ENCODE assay signal across 8 cellular contexts in genomic region chr10:101043356-101043707, GRCh38. TPM values are rescaled to one million over a fixed set of nuclear protein-coding genes. Genes with fewer than 3 reads are reported as not detected.
DNase-seq lines count a peak whose midpoint lies in the region; ATAC-seq and TF ChIP-seq lines count a peak whose summit lies in the region.

No MANE protein-coding gene starts in this region.

- H3K4me3 Mint-ChIP-seq in H9: peak overlapping the region; percentile 90 to 95

- no peaks in the 10 kb centered on the region for H4K20me1 ChIP-seq in H9 (ENCODE audit: control insufficient read depth, insufficient read depth, insufficient read length)

- peaks cover 30 to 45% of the 10 kb centered on the region in 2 experiments for H3K4me1 Mint-ChIP-seq in H9

- H3K4me3 ChIP-seq in Peyer's patch (peak overlapping the region; percentile 35 to 56 (median 46)), esophagus (ENCODE audit: low read depth in 1 of 2, low read length in 2 of 2) (peak overlapping the region; percentile 55 to 59), sigmoid colon (peak overlapping the region; percentile 34 to 56 (median 51))

- H3K27me3 Mint-ChIP-seq in H9 (ENCODE audit: low read depth): peaks cover 66% of the 10 kb centered on the region

- H3K36me3 Mint-ChIP-seq in H9 (ENCODE audit: insufficient read depth in 1 of 3, low read depth in 3 of 3): peaks cover 0 to 3% (median 0%) of the 10 kb centered on the region in 3 experiments; a peak in 2 of 7 replicates

- peak overlapping the region; percentile 65 for H3K4me2 ChIP-seq in H9 (ENCODE audit: insufficient read depth, insufficient read length, low read length)

- no peak overlapping the region for H4K5ac ChIP-seq in H9 (ENCODE audit: insufficient read length, low read depth, low read length)

- peak overlapping the region in 1 of 3 experiments; percentile 98; a peak in 1 of 7 replicates for H3K27ac Mint-ChIP-seq in H9

- H3K23ac ChIP-seq in H9 (ENCODE audit: insufficient read length, low read depth, low read length): no peak overlapping the region

- peaks cover 17% of the 10 kb centered on the region for H3K23me2 ChIP-seq in H9 (ENCODE audit: insufficient read length, low read depth, low read length, poor library complexity, severe bottlenecking)

- TF ChIP-seq CTCF in H9 (conservative IDR thresholded peaks at IDR 0.05) (no peak), Peyer's patch (IDR thresholded peaks at IDR 0.05) (no peak), sigmoid colon (IDR thresholded peaks at IDR 0.05) (no peak)

- no peak for ATAC-seq in HG03280 (IDR thresholded peaks at IDR 0.05; ENCODE audit: unreplicated experiment)

- intact Hi-C loops in sigmoid colon (cut with DNase I): loop anchor here (2.0 kb wide), 1 partner anchor 17 kb away; the partner anchor contains the start of gene KAZALD1

- H2BK15ac ChIP-seq in H9 (ENCODE audit: low read depth, low read length): no peak overlapping the region

- H3K9me3 Mint-ChIP-seq in H9: peaks cover 0 to 3% of the 10 kb centered on the region in 2 experiments; a peak in 1 of 5 replicates

- H3K14ac ChIP-seq in H9 (ENCODE audit: insufficient read depth, low read length): peak overlapping the region; percentile 70

- H3K27me3 ChIP-seq in H9 (ENCODE audit: insufficient read depth, low read length) (peaks cover 30% of the 10 kb centered on the region; the same call in 1 of the 2 replicates), Peyer's patch (no peaks in the 10 kb centered on the region), esophagus (ENCODE audit: control insufficient read depth in 1 of 2, insufficient read depth in 2 of 2, low read length in 2 of 2) (no peaks in the 10 kb centered on the region), sigmoid colon (peaks cover 11 to 25% (median 19%) of the 10 kb centered on the region in 3 donors)

- H3K4me1 ChIP-seq in H9 (ENCODE audit: insufficient read depth, low read length): peaks cover 2% of the 10 kb centered on the region; the same call in 1 of the 2 replicates
- H3K4me1 ChIP-seq in Peyer's patch: peaks cover 0 to 21% (median 3%) of the 10 kb centered on the region in 4 donors
- peaks cover 0 to 7% of the 10 kb centered on the region in 2 donors for H3K4me1 ChIP-seq in esophagus (ENCODE audit: control insufficient read depth in 2 of 2, insufficient read depth in 2 of 2, low read length in 1 of 2)
- H3K4me1 ChIP-seq in sigmoid colon: peaks cover 0 to 19% (median 13%) of the 10 kb centered on the region in 4 donors

- no CpG with 5 or more reads among the region's 3 CpGs for WGBS in H9 (ENCODE audit: extremely low coverage, insufficient read length, low lambda C conversion rate)
- WGBS in esophagus, 2 donors: 22 to 26% methylated on average over 3 of the region's 3 CpGs
- WGBS in sigmoid colon, 2 donors: 12 to 28% methylated on average over 3 of the region's 3 CpGs

- H4K91ac ChIP-seq in H9 (ENCODE audit: insufficient read length, low read depth, low read length): no peak overlapping the region

- H2BK120ac ChIP-seq in H9 (ENCODE audit: low read depth, low read length, poor library complexity, severe bottlenecking): no peak overlapping the region

- no peak overlapping the region for H2BK5ac ChIP-seq in H9 (ENCODE audit: insufficient read length, low read length)

- no peak for TF ChIP-seq EP300 in sigmoid colon (IDR thresholded peaks at IDR 0.05)

- no peak overlapping the region for H2BK12ac ChIP-seq in H9 (ENCODE audit: insufficient read length, low read depth, low read length)

- no peak overlapping the region for H2AFZ ChIP-seq in H9 (ENCODE audit: low read length)

- H3K79me2 ChIP-seq in H9 (ENCODE audit: insufficient read depth, low read length): no peaks in the 10 kb centered on the region

- H3T11ph ChIP-seq in H9 (ENCODE audit: low read length): no peak overlapping the region

- H3K27ac ChIP-seq in H9 (ENCODE audit: insufficient read length, low read depth, low read length) (no peak overlapping the region), Peyer's patch (peak overlapping the region; percentile 68 to 90 (median 84)), esophagus (ENCODE audit: low read depth in 2 of 2, low read length in 1 of 2) (peak overlapping the region; percentile 94 to 95), sigmoid colon (peak overlapping the region; percentile 81 to 87 (median 84))

- peaks cover 0 to 19% (median 0%) of the 10 kb centered on the region in 3 donors for H3K36me3 ChIP-seq in Peyer's patch
- H3K36me3 ChIP-seq in esophagus (ENCODE audit: control insufficient read depth in 2 of 2, insufficient read depth in 2 of 2, low read length in 1 of 2): peaks cover 0 to 4% of the 10 kb centered on the region in 2 donors
- peaks cover 0 to 19% (median 1%) of the 10 kb centered on the region in 4 donors for H3K36me3 ChIP-seq in sigmoid colon

- H3K18ac ChIP-seq in H9 (ENCODE audit: insufficient read length, low read depth, low read length): peak overlapping the region; percentile 5

- TF ChIP-seq POLR2A in Peyer's patch (IDR thresholded peaks at IDR 0.05): no peak
- no peak for TF ChIP-seq POLR2A in sigmoid colon (IDR thresholded peaks at IDR 0.05)

- H3K4ac ChIP-seq in H9 (ENCODE audit: low read depth, low read length): no peak overlapping the region

- H3K9me3 ChIP-seq in H9 (ENCODE audit: control insufficient read depth, low read depth, low read length) (no peaks in the 10 kb centered on the region), Peyer's patch (no peaks in the 10 kb centered on the region), esophagus (ENCODE audit: control insufficient read depth in 2 of 2, insufficient read depth in 1 of 2, low read depth in 1 of 2, low read length in 1 of 2) (no peaks in the 10 kb centered on the region), sigmoid colon (no peaks in the 10 kb centered on the region)

- no peak overlapping the region for H4K8ac ChIP-seq in H9 (replicated peaks; ENCODE audit: insufficient read length, low read depth, low read length)

- no peak for DNase-seq in H9
- peak in 1 of 3 donors; percentile 61 for DNase-seq in Peyer's patch
- no peak for DNase-seq in sigmoid colon
- DNase-seq in HK-2 (ENCODE audit: unreplicated experiment): no peak
- no peak for DNase-seq in D341Med (ENCODE audit: low spot score)
- DNase-seq in stimulated activated CD4-positive, alpha-beta T cell treated with anti-CD3 and anti-CD28 coated beads, Interleukin-2, amount 100 ng/mL, for 48 hours: no peak

- no peak overlapping the region for H3K56ac ChIP-seq in H9 (ENCODE audit: insufficient read length, low read depth, low read length)

- no peak overlapping the region for H2BK20ac ChIP-seq in H9 (ENCODE audit: low read depth, low read length, poor library complexity, severe bottlenecking)

- peak overlapping the region; percentile 4 for H3K9ac ChIP-seq in H9 (ENCODE audit: extremely low read depth, insufficient read length, low read length)

- no peak overlapping the region for H2AK5ac ChIP-seq in H9 (ENCODE audit: insufficient read length, low read length)

- no peaks in the 10 kb centered on the region for H3K79me1 ChIP-seq in H9 (ENCODE audit: insufficient read depth, low read depth, low read length, poor library complexity, severe bottlenecking)

RNA-seq across cellular contexts. Expression of gene SFXN3, which starts 12.3 kb away (rescaled TPM):
- total RNA-seq in H9 (2021): 2.8 and 3.4 TPM in 2 replicates
- total RNA-seq in Peyer's patch: 100 to 1,000 TPM; 165 to 772 (median 494) TPM
- 1 to 10 TPM; 5.2 to 5.7 TPM for polyA plus RNA-seq in esophagus
- 10 to 100 TPM; 17.5 to 57.1 (median 43.5) TPM for total RNA-seq in sigmoid colon
- 10 to 100 TPM in 2 of 3 donors, 1 to 10 TPM in 1; 9.5 to 16.9 (median 11.4) TPM for polyA plus RNA-seq in sigmoid colon

RNA-seq across cellular contexts. Expression of gene PDZD7, which starts 12.4 kb away (rescaled TPM):
- total RNA-seq in H9 (2021): 1.7 and 2.0 TPM in 2 replicates
- total RNA-seq in Peyer's patch: 10 to 100 TPM in 3 of 4 donors, under 1 TPM in 1; 0.83 to 58.7 (median 51.3) TPM
- under 1 TPM; 0.11 to 0.14 TPM for polyA plus RNA-seq in esophagus
- total RNA-seq in sigmoid colon: 1 to 10 TPM in 3 of 4 donors, under 1 TPM in 1; 0.16 to 2.4 (median 1.3) TPM
- polyA plus RNA-seq in sigmoid colon: under 1 TPM in 2 of 3 donors, not detected in 1; 0.60 to 0.70 TPM

RNA-seq across cellular contexts. Expression of gene KAZALD1, which starts 18.5 kb away (rescaled TPM):
- total RNA-seq in H9 (2021): 2.9 and 3.6 TPM in 2 replicates
- 10 to 100 TPM in 3 of 4 donors, not detected in 1; 25.9 to 41.8 (median 39.1) TPM for total RNA-seq in Peyer's patch
- polyA plus RNA-seq in esophagus: 1 to 10 TPM in 1 of 2 donors, under 1 TPM in 1; 0.81 to 1.4 TPM
- 1 to 10 TPM in 3 of 4 donors, under 1 TPM in 1; 0.49 to 3.9 (median 3.0) TPM for total RNA-seq in sigmoid colon
- 10 to 100 TPM; 15.6 to 40.2 (median 25.7) TPM for polyA plus RNA-seq in sigmoid colon

RNA-seq across cellular contexts. Expression of gene LZTS2, which starts 43.7 kb away (rescaled TPM):
- total RNA-seq in H9 (2021) (69.1 and 71.3 TPM in 2 replicates), Peyer's patch (10 to 100 TPM; 28.0 to 57.4 (median 47.1) TPM), sigmoid colon (100 to 1,000 TPM in 3 of 4 donors, 10 to 100 TPM in 1; 82.3 to 169 (median 116) TPM)
- polyA plus RNA-seq in esophagus (10 to 100 TPM; 31.8 to 34.9 TPM), sigmoid colon (10 to 100 TPM; 10.9 to 36.7 (median 23.4) TPM)

RNA-seq across cellular contexts. Expression of gene TWNK, which starts 56.0 kb away (rescaled TPM):
- 38.7 and 41.7 TPM in 2 replicates for total RNA-seq in H9 (2021)
- 10 to 100 TPM in 1 of 4 donors, 1 to 10 TPM in 3; 3.8 to 18.2 (median 4.4) TPM for total RNA-seq in Peyer's patch
- 1 to 10 TPM; 3.6 to 7.1 TPM for polyA plus RNA-seq in esophagus
- total RNA-seq in sigmoid colon: 1 to 10 TPM; 3.3 to 4.6 (median 4.1) TPM
- polyA plus RNA-seq in sigmoid colon: 1 to 10 TPM; 2.4 to 9.0 (median 2.8) TPM
